Comparison of ENCODE assay signal across 1 cellular context in genomic region chr14:45085004-45085403, GRCh38.
TF ChIP-seq lines count a peak whose summit lies in the region.

No MANE protein-coding gene starts in this region.

TF ChIP-seq in endothelial cell of umbilical vein, 7 proteins besides CTCF, POLR2A, EP300 and RAD21:
- no peak for TF ChIP-seq GATA2 (IDR thresholded peaks at IDR 0.05; ENCODE audit: insufficient read depth, insufficient read length, low read depth, low read length)
- no peak for TF ChIP-seq JUN (IDR thresholded peaks at IDR 0.05; ENCODE audit: borderline replicate concordance, insufficient read depth, insufficient read length, low read depth)
- TF ChIP-seq POLR2AphosphoS5 (IDR thresholded peaks at IDR 0.05; ENCODE audit: insufficient read depth, low read depth, low read length): no peak
- TF ChIP-seq MYC (IDR thresholded peaks at IDR 0.05; ENCODE audit: low read depth, low read length): no peak
- TF ChIP-seq FOS (IDR thresholded peaks at IDR 0.05; ENCODE audit: borderline replicate concordance, insufficient read depth, low read length): no peak
TF ChIP-seq in endothelial cell of umbilical vein: peak in this region for 0.
